In the genomic region with DNA sequence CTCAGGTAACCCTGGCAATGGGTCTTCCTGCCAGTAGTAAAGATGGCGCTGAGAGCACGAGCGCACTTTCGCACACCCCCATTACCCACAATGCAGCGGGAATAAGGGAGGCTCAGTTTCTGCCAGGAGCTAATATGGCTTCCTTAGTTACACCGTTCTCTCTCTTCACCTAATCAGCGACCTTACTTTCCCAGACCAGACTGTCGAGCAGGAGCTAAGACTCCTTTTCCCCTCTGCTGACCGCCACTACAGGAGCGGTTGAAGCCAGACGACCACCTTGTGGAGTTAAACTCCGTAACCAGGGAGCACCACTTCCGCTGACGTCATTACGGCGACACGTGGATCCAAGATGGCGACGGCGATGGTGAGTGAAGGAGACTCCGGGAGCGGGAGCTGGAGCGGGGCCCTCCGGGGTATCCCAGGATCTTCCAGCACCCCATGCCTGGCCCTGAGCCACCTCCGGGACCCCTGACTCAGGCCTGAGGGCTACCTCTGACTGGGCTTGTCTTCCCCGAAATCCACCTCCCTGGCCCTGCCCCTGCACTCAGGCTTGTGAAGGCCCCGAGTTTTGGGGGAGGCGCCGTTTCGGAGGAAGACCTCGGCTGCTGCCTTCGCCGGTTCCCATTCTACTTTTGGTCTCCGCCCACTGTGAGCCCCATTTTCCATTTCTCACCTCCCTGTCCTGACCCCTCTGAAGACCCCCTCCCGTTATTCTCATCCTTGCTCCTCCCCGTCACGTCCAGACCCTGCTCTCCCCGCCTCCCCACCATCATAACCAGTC, we compare ENCODE assay signal across 8 cellular contexts. TPM values are rescaled to one million over a fixed set of nuclear protein-coding genes. Genes with fewer than 3 reads are reported as not detected.
DNase-seq lines count a peak whose midpoint lies in the region; ATAC-seq and TF ChIP-seq lines count a peak whose summit lies in the region.

A gene with protein sequence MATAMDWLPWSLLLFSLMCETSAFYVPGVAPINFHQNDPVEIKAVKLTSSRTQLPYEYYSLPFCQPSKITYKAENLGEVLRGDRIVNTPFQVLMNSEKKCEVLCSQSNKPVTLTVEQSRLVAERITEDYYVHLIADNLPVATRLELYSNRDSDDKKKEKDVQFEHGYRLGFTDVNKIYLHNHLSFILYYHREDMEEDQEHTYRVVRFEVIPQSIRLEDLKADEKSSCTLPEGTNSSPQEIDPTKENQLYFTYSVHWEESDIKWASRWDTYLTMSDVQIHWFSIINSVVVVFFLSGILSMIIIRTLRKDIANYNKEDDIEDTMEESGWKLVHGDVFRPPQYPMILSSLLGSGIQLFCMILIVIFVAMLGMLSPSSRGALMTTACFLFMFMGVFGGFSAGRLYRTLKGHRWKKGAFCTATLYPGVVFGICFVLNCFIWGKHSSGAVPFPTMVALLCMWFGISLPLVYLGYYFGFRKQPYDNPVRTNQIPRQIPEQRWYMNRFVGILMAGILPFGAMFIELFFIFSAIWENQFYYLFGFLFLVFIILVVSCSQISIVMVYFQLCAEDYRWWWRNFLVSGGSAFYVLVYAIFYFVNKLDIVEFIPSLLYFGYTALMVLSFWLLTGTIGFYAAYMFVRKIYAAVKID (plus strand): TSS at position 323 of the 781 bp plus-strand sequence. CDS start 27 bp downstream, at position 350.

- no peaks in the 10 kb centered on the region for H3K9me3 Mint-ChIP-seq in activated T-cell treated with anti-CD3 and anti-CD28 coated beads, Interleukin-2, amount 50 U/mL, for 4 hours

- peaks cover 8% of the 10 kb centered on the region for H3K36me3 Mint-ChIP-seq in activated T-cell treated with anti-CD3 and anti-CD28 coated beads, Interleukin-2, amount 50 U/mL, for 4 hours (ENCODE audit: insufficient read depth)

- 0 to 1% methylated on average over 38 of the region's 38 CpGs for WGBS in esophagus, 2 donors

- in situ Hi-C loops in KBM-7 (cut with MboI; ENCODE audit: low pct_unique_long_range_greater_than_20kb, low sequenced_read_pairs): no loop called here

- H3K27me3 ChIP-seq in esophagus (ENCODE audit: control insufficient read depth in 1 of 2, insufficient read depth in 2 of 2, low read length in 2 of 2) (no peaks in the 10 kb centered on the region), mucosa of stomach (ENCODE audit: control insufficient read depth, insufficient read depth, low read length) (no peaks in the 10 kb centered on the region)

- no peaks in the 10 kb centered on the region for H3K9me3 ChIP-seq in esophagus (ENCODE audit: control insufficient read depth in 2 of 2, insufficient read depth in 1 of 2, low read depth in 1 of 2, low read length in 1 of 2)
- H3K9me3 ChIP-seq in mucosa of stomach (ENCODE audit: control insufficient read depth, low read length): no peaks in the 10 kb centered on the region

- peak; percentile 94 for DNase-seq in DMS153 treated with DMSO at 0.1 percent for 48 hours (lab: John Stamatoyannopoulos, UW; ENCODE audit: unreplicated experiment)
- DNase-seq in KBM-7: peak; percentile 96
- peak; percentile 84 for DNase-seq in activated T-cell treated with anti-CD3 and anti-CD28 coated beads, Interleukin-2, amount 50 U/mL, for 4 hours
- peak; percentile 70 to 79 for DNase-seq in stimulated activated CD8-positive, alpha-beta memory T cell treated with anti-CD3 and anti-CD28 coated beads, Interleukin-7, amount 100 ng/mL, for 1 hour (ENCODE audit: low read depth in 2 of 2)

- H3K4me3 Mint-ChIP-seq in activated T-cell treated with anti-CD3 and anti-CD28 coated beads, Interleukin-2, amount 50 U/mL, for 4 hours: peak within 1 kb of the TSS; percentile 96

- H3K4me1 ChIP-seq in esophagus (ENCODE audit: control insufficient read depth in 2 of 2, insufficient read depth in 2 of 2, low read length in 1 of 2): peaks cover 0 to 3% of the 10 kb centered on the region in 2 donors
- H3K4me1 ChIP-seq in mucosa of stomach (ENCODE audit: control insufficient read depth, insufficient read depth, low read length): peaks cover 39% of the 10 kb centered on the region

- peak within 1 kb of the TSS; percentile 98 for H3K9ac ChIP-seq in mucosa of stomach (ENCODE audit: low read length)

- H3K4me1 Mint-ChIP-seq in activated T-cell treated with anti-CD3 and anti-CD28 coated beads, Interleukin-2, amount 50 U/mL, for 4 hours (ENCODE audit: low read depth): peaks cover 34% of the 10 kb centered on the region

- H3K4me3 ChIP-seq in esophagus (ENCODE audit: low read depth in 1 of 2, low read length in 2 of 2): peak within 1 kb of the TSS; percentile 93 to 99
- peak within 1 kb of the TSS; percentile 94 for H3K4me3 ChIP-seq in mucosa of stomach (ENCODE audit: low read length)

- ATAC-seq in GM21717 (IDR thresholded peaks at IDR 0.05; ENCODE audit: unreplicated experiment): peak; percentile 78
- peak; percentile 83 to 89 for ATAC-seq in activated T-cell treated with anti-CD3 and anti-CD28 coated beads, Interleukin-2, amount 50 U/mL, for 4 hours

- peak within 1 kb of the TSS; percentile 97 to 100 for H3K27ac ChIP-seq in esophagus (ENCODE audit: low read depth in 2 of 2, low read length in 1 of 2)

- no peaks in the 10 kb centered on the region for H3K27me3 Mint-ChIP-seq in activated T-cell treated with anti-CD3 and anti-CD28 coated beads, Interleukin-2, amount 50 U/mL, for 4 hours (ENCODE audit: low read depth)

- H3K36me3 ChIP-seq in esophagus (ENCODE audit: control insufficient read depth in 2 of 2, insufficient read depth in 2 of 2, low read length in 1 of 2) (no peaks in the 10 kb centered on the region), mucosa of stomach (ENCODE audit: control insufficient read depth, insufficient read depth, low read length) (no peaks in the 10 kb centered on the region)

TF ChIP-seq in PFSK-1, 5 proteins besides CTCF, POLR2A, EP300 and RAD21:
- TF ChIP-seq SIN3A (IDR thresholded peaks at IDR 0.05; ENCODE audit: borderline replicate concordance, insufficient read depth, low read length) (0 out of 2 replicates have a peak, but pooled peaks have one; percentile 45), POLR2AphosphoS5 (IDR thresholded peaks at IDR 0.05; ENCODE audit: low read depth, low read length) (peak; percentile 93), TAF1 (IDR thresholded peaks at IDR 0.05; ENCODE audit: borderline replicate concordance, insufficient read depth, low read length) (peak; percentile 98), FOXP2 (optimal IDR thresholded peaks at IDR 0.05; ENCODE audit: borderline replicate concordance, extremely low read depth, extremely low read length, insufficient read depth) (no peak)
- TF ChIP-seq, protein P1, sequence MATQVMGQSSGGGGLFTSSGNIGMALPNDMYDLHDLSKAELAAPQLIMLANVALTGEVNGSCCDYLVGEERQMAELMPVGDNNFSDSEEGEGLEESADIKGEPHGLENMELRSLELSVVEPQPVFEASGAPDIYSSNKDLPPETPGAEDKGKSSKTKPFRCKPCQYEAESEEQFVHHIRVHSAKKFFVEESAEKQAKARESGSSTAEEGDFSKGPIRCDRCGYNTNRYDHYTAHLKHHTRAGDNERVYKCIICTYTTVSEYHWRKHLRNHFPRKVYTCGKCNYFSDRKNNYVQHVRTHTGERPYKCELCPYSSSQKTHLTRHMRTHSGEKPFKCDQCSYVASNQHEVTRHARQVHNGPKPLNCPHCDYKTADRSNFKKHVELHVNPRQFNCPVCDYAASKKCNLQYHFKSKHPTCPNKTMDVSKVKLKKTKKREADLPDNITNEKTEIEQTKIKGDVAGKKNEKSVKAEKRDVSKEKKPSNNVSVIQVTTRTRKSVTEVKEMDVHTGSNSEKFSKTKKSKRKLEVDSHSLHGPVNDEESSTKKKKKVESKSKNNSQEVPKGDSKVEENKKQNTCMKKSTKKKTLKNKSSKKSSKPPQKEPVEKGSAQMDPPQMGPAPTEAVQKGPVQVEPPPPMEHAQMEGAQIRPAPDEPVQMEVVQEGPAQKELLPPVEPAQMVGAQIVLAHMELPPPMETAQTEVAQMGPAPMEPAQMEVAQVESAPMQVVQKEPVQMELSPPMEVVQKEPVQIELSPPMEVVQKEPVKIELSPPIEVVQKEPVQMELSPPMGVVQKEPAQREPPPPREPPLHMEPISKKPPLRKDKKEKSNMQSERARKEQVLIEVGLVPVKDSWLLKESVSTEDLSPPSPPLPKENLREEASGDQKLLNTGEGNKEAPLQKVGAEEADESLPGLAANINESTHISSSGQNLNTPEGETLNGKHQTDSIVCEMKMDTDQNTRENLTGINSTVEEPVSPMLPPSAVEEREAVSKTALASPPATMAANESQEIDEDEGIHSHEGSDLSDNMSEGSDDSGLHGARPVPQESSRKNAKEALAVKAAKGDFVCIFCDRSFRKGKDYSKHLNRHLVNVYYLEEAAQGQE (IDR thresholded peaks at IDR 0.05; ENCODE audit: insufficient read depth in 1 of 2, low read depth in 2 of 2, low read length in 2 of 2): peak; percentile 5 to 32; a peak in 1 of 4 replicates
TF ChIP-seq in PFSK-1: peak in this region for 4.

RNA-seq across cellular contexts. Expression of the gene that starts here (rescaled TPM):
- 31.0 TPM for polyA plus RNA-seq in PFSK-1 (2012; ENCODE audit: insufficient read length, low read depth)
- 10 to 100 TPM; 43.5 to 48.6 (median 44.4) TPM for total RNA-seq in activated T-cell treated with anti-CD3 and anti-CD28 coated beads, Interleukin-2, amount 50 U/mL, for 4 hours
- 10 to 100 TPM; 22.9 to 26.6 TPM for polyA plus RNA-seq in esophagus

Comparison
In these comparisons a context has a peak if more than half of its experiments do, and no peak if none do; other contexts are left out.
1. Peak in every context shown above with its lines: DNase-seq, ATAC-seq, H3K4me3 ChIP-seq and H3K27ac ChIP-seq.